In the genomic region with DNA sequence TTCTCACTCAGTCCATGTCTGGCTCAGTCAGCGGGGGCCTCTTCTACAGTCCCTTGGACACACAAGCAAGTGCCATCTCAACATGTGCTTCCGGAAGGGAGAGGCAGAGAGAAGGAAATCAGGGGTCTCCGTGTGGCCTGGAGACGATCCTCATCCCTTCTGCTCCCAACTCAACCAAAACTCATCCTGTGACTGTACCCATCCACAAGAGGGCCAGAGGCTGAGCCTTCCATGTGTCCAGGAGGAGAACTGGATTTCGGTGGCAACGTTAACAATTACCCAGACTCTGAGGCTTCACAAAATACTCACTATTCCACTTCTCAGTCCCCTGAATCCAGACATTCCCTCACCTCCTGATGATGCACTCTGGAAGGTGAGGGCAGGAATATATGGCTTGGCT, we compare ENCODE assay signal across 33 cellular contexts. TPM values are rescaled to one million over a fixed set of nuclear protein-coding genes. Genes with fewer than 3 reads are reported as not detected.
"Had no signal": no experiment of that assay in that cellular context is flagged by ENCODE, and none has a peak within 500 bp of the region (broad histone marks: within the 10 kb centered on the region; RNA-seq: fewer than 3 reads in every experiment).

No MANE protein-coding gene starts in this region.

- H3K4me1 Mint-ChIP-seq: nephron had no signal

- H3K27ac Mint-ChIP-seq: activated naive CD8-positive, alpha-beta T cell; activated T-cell treated with anti-CD3 and anti-CD28 coated beads, Interleukin-2, amount 50 U/mL, for 72 hours; nephron had no signal

- H3K9me3 ChIP-seq: colonic mucosa, sigmoid colon, thoracic aorta had no signal

- H3K9me3 Mint-ChIP-seq: activated T-cell treated with anti-CD3 and anti-CD28 coated beads, Interleukin-2, amount 50 U/mL, for 72 hours; nephron; stimulated activated effector memory CD8-positive, alpha-beta T cell treated with anti-CD3 and anti-CD28 coated beads, Interleukin-12 subunit alpha, Interleukin-12 subunit beta, amount 100 ng/mL, for 72 hours; stimulated activated naive CD8-positive, alpha-beta T cell treated with anti-CD3 and anti-CD28 coated beads, Interleukin-15, Interleukin-2, amounts not matched to agents 100 ng/mL and 50 ng/mL, for 24 hours; T-cell had no signal

- H3K36me3 ChIP-seq: colonic mucosa, sigmoid colon, thoracic aorta had no signal

- H3K4me3 Mint-ChIP-seq: activated naive CD8-positive, alpha-beta T cell; activated T-cell treated with anti-CD3 and anti-CD28 coated beads, Interleukin-2, amount 50 U/mL, for 72 hours; nephron; stimulated activated effector memory CD8-positive, alpha-beta T cell treated with anti-CD3 and anti-CD28 coated beads, Interleukin-12 subunit alpha, Interleukin-12 subunit beta, amount 100 ng/mL, for 72 hours; stimulated activated naive CD8-positive, alpha-beta T cell treated with anti-CD3 and anti-CD28 coated beads, Interleukin-15, Interleukin-2, amounts not matched to agents 100 ng/mL and 50 ng/mL, for 24 hours had no signal

- DNase-seq: activated CD4-positive, alpha-beta T cell treated with anti-CD3 and anti-CD28 coated beads for 4 hours; activated CD4-positive, alpha-beta T cell treated with anti-CD3 and anti-CD28 coated beads, Interleukin-2, amount 50 U/mL, for 4 hours; activated effector memory CD4-positive, alpha-beta T cell treated with Interleukin-2 at 50 U/mL for 16 hours; activated naive CD4-positive, alpha-beta T cell treated with Interleukin-2 at 50 U/mL for 16 hours; activated T-cell treated with anti-CD3 and anti-CD28 coated beads for 4 hours; activated T-cell treated with anti-CD3 and anti-CD28 coated beads, Interleukin-2, amount 50 U/mL, for 72 hours; anterior cingulate cortex; colonic mucosa; effector CD8-positive, alpha-beta T cell; foreskin fibroblast; head of caudate nucleus; hippocampal formation; left cardiac atrium; mammary epithelial cell; sigmoid colon; small intestine; stimulated activated CD4-positive, alpha-beta T cell treated with anti-CD3 and anti-CD28 coated beads, Interleukin-4, amount 100 ng/mL, for 24 hours; T-cell; trophoblast cell had no signal

- H3K27me3 ChIP-seq: colonic mucosa had no signal

- H3K36me3 Mint-ChIP-seq: activated naive CD8-positive, alpha-beta T cell; stimulated activated effector memory CD8-positive, alpha-beta T cell treated with anti-CD3 and anti-CD28 coated beads, Interleukin-12 subunit alpha, Interleukin-12 subunit beta, amount 100 ng/mL, for 72 hours; T-cell had no signal

- H3K4me3 ChIP-seq: colonic mucosa, sigmoid colon, thoracic aorta had no signal

- H3K27ac ChIP-seq: colonic mucosa, sigmoid colon, thoracic aorta, VCaP had no signal

- H3K4me1 ChIP-seq: colonic mucosa, sigmoid colon had no signal

RNA-seq across cellular contexts. Expression of gene ALOX12B, which starts 7.8 kb away (rescaled TPM):
- total RNA-seq: dermis microvascular lymphatic vessel endothelial cell, left cardiac atrium, liver, osteocyte, posterior vena cava, renal cortical epithelial cell, sigmoid colon, subcutaneous adipose tissue, thoracic aorta had no signal

RNA-seq across cellular contexts. Expression of gene ALOXE3, which starts 23.0 kb away (rescaled TPM):
- total RNA-seq: activated T-cell treated with anti-CD3 and anti-CD28 coated beads, Interleukin-2, amount 50 U/mL, for 72 hours; colonic mucosa; dermis microvascular lymphatic vessel endothelial cell; epithelial cell of proximal tubule; left cardiac atrium; liver; mucosa of gallbladder; osteocyte; posterior vena cava; renal cortical epithelial cell; sigmoid colon; subcutaneous adipose tissue; thoracic aorta had no signal

RNA-seq across cellular contexts. Expression of gene HES7, which starts 28.5 kb away (rescaled TPM):
- total RNA-seq: colonic mucosa, liver, renal cortical epithelial cell, sigmoid colon, subcutaneous adipose tissue, thoracic aorta had no signal

RNA-seq across cellular contexts. Expression of gene ALOX15B, which starts 56.5 kb away (rescaled TPM):
- total RNA-seq: dermis microvascular lymphatic vessel endothelial cell, osteocyte had no signal
